10 cellular contexts compared by ENCODE assay signal in the genomic region with DNA sequence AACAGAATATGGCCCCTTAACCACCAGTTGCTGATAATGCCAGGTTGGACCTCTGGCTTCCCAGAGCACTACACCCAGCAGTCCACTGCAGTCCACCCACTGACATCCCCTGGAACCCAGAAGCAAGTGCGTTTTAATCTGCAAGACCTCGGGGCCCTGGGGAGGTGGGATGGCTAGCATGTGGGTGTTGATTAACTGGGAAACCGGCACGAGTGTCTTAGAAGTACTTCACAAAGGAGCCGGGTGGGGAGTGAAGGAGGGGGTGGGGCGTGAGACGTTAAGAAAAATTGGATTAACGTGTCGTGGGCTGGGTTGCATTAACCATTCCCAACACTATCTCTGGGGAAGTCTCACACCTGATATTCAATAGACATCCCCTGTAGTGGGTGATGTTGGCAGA. TPM values are rescaled to one million over a fixed set of nuclear protein-coding genes. Genes with fewer than 3 reads are reported as not detected.
DNase-seq lines count a peak whose midpoint lies in the region; ATAC-seq, FAIRE-seq and TF ChIP-seq lines count a peak whose summit lies in the region.
"Had no signal": no experiment of that assay in that cellular context is flagged by ENCODE, and none has a peak within 500 bp of the region (broad histone marks: within the 10 kb centered on the region; RNA-seq: fewer than 3 reads in every experiment).

No MANE protein-coding gene starts in this region.

- peak overlapping the region; percentile 27 to 78 (median 75) for H3K4me3 Mint-ChIP-seq in CD8-positive, alpha-beta memory T cell
- H3K4me3 Mint-ChIP-seq in osteocyte (ENCODE audit: unreplicated experiment), result peak overlapping the region; percentile 78

- no peak overlapping the region for H3K27ac ChIP-seq in CD8-positive, alpha-beta memory T cell (ENCODE audit: low read depth, low read length)
- H3K27ac ChIP-seq in OCI-LY1 (ENCODE audit: low read depth, low read length, poor library complexity, severe bottlenecking) (no peak overlapping the region), pancreas (no peak overlapping the region)
- no peak overlapping the region for H3K27ac ChIP-seq in effector memory CD4-positive, alpha-beta T cell (ENCODE audit: insufficient read depth, low read length, poor library complexity, severe bottlenecking)

- H3K4me1 Mint-ChIP-seq in CD8-positive, alpha-beta memory T cell, result peaks cover 19 to 29% (median 22%) of the 10 kb centered on the region in 3 donors
- peaks cover 19% of the 10 kb centered on the region for H3K4me1 Mint-ChIP-seq in osteocyte (ENCODE audit: unreplicated experiment)

- no peak for DNase-seq in CD8-positive, alpha-beta memory T cell
- no peak for DNase-seq in effector memory CD4-positive, alpha-beta T cell
- DNase-seq in osteocyte (ENCODE audit: extremely low spot score, unreplicated experiment) (no peak), Ammon's horn (ENCODE audit: low spot score) (no peak), hepatic stellate cell (ENCODE audit: low spot score) (no peak), pancreas (no peak), NCI-H1436 treated with DMSO at 0.1 percent for 48 hours (lab: John Stamatoyannopoulos, UW) (no peak)
- DNase-seq: esophagus squamous epithelium, GOT3 had no signal

- 6 to 8% methylated on average over 9 of the region's 9 CpGs for WGBS in pancreas, 2 donors

- no peaks in the 10 kb centered on the region for H3K9me3 ChIP-seq in CD8-positive, alpha-beta memory T cell (ENCODE audit: low read length)
- H3K9me3 ChIP-seq in OCI-LY1 (ENCODE audit: low read length) (no peaks in the 10 kb centered on the region), pancreas (no peaks in the 10 kb centered on the region)
- no peaks in the 10 kb centered on the region for H3K9me3 ChIP-seq in effector memory CD4-positive, alpha-beta T cell (ENCODE audit: control insufficient read depth, low read length)
- H3K9me3 ChIP-seq: esophagus squamous epithelium had no signal

- POLR2A ChIA-PET in CD8-positive, alpha-beta memory T cell (lab: Charles Lee), result no interaction called here

- peaks cover 0 to 6% (median 2%) of the 10 kb centered on the region in 3 donors for H3K36me3 Mint-ChIP-seq in CD8-positive, alpha-beta memory T cell
- peaks cover 3% of the 10 kb centered on the region for H3K36me3 Mint-ChIP-seq in osteocyte (ENCODE audit: unreplicated experiment)

- H4K20me1 ChIP-seq in OCI-LY1 (ENCODE audit: insufficient read depth, low read length), result no peaks in the 10 kb centered on the region

- H3F3A ChIP-seq in OCI-LY1 (ENCODE audit: insufficient read depth, low read length), result no peaks in the 10 kb centered on the region

- H3K36me3 ChIP-seq in CD8-positive, alpha-beta memory T cell (ENCODE audit: insufficient read depth, low read length), result no peaks in the 10 kb centered on the region
- peaks cover 11% of the 10 kb centered on the region for H3K36me3 ChIP-seq in OCI-LY1 (ENCODE audit: insufficient read depth, low read length)
- H3K36me3 ChIP-seq in effector memory CD4-positive, alpha-beta T cell (ENCODE audit: control insufficient read depth, insufficient read depth, low read length), result peaks cover 2% of the 10 kb centered on the region
- H3K36me3 ChIP-seq in pancreas, result no peaks in the 10 kb centered on the region

- H3K9ac ChIP-seq in OCI-LY1 (ENCODE audit: low read length), result no peak overlapping the region; the same call in 1 of the 2 replicates

- peaks cover 0 to 2% of the 10 kb centered on the region in 2 donors for H3K27me3 Mint-ChIP-seq in CD8-positive, alpha-beta memory T cell
- peaks cover 4% of the 10 kb centered on the region for H3K27me3 Mint-ChIP-seq in osteocyte (ENCODE audit: unreplicated experiment)

- CTCF ChIA-PET in CD8-positive, alpha-beta memory T cell (lab: Charles Lee), result no interaction called here

- no peak for ATAC-seq in pancreas

- no peak overlapping the region for H3K4me3 ChIP-seq in CD8-positive, alpha-beta memory T cell (ENCODE audit: low read length)
- H3K4me3 ChIP-seq in OCI-LY1 (ENCODE audit: low read depth, low read length, poor library complexity, severe bottlenecking) (peak overlapping the region; percentile 67), pancreas (peak overlapping the region in 2 of 4 donors; percentile 69 to 85)
- H3K4me3 ChIP-seq in effector memory CD4-positive, alpha-beta T cell (ENCODE audit: insufficient read depth, low read depth, low read length, poor library complexity, severe bottlenecking), result peak overlapping the region; percentile 76

- peak overlapping the region in 6 of 8 donors; percentile 46 to 85 (median 57) for H3K27ac Mint-ChIP-seq in CD8-positive, alpha-beta memory T cell
- H3K27ac Mint-ChIP-seq in osteocyte (ENCODE audit: unreplicated experiment), result peak overlapping the region; percentile 79

- peaks cover 18% of the 10 kb centered on the region for H3K4me1 ChIP-seq in CD8-positive, alpha-beta memory T cell (ENCODE audit: insufficient read depth, low read length)
- H3K4me1 ChIP-seq in OCI-LY1 (ENCODE audit: insufficient read depth, low read length, severe bottlenecking) (peaks cover 24% of the 10 kb centered on the region), pancreas (peaks cover 9 to 13% (median 11%) of the 10 kb centered on the region in 3 donors)
- peaks cover 37% of the 10 kb centered on the region for H3K4me1 ChIP-seq in effector memory CD4-positive, alpha-beta T cell (ENCODE audit: control insufficient read depth, insufficient read depth, low read length, poor library complexity, severe bottlenecking)

- no peaks in the 10 kb centered on the region for H3K27me3 ChIP-seq in CD8-positive, alpha-beta memory T cell (ENCODE audit: insufficient read depth, low read length, poor library complexity, severe bottlenecking)
- H3K27me3 ChIP-seq in OCI-LY1 (ENCODE audit: insufficient read depth, low read length), result no peaks in the 10 kb centered on the region
- no peaks in the 10 kb centered on the region for H3K27me3 ChIP-seq in effector memory CD4-positive, alpha-beta T cell (replicated peaks; ENCODE audit: control insufficient read depth, insufficient read depth, low read length, poor library complexity, severe bottlenecking)
- no peaks in the 10 kb centered on the region for H3K27me3 ChIP-seq in pancreas

- FAIRE-seq in pancreas (lab: Jason Lieb, UNC), result no peak

- H3K4me2 ChIP-seq in OCI-LY1 (ENCODE audit: low read length), result peak overlapping the region; percentile 82; the same call in 1 of the 2 replicates

- intact Hi-C loops in pancreas (cut with DNase I), result no loop called here

- H3K9me2 ChIP-seq in OCI-LY1 (ENCODE audit: low read depth, low read length), result no peaks in the 10 kb centered on the region

- TF ChIP-seq CTCF in OCI-LY1 (IDR thresholded peaks at IDR 0.05; ENCODE audit: low read length), result no peak
- no peak for TF ChIP-seq CTCF in osteocyte (IDR thresholded peaks at IDR 0.05)
- no peak for TF ChIP-seq CTCF in pancreas (IDR thresholded peaks at IDR 0.05)

- no peaks in the 10 kb centered on the region for H3K79me2 ChIP-seq in OCI-LY1 (ENCODE audit: insufficient read depth, low read length)

- no peak overlapping the region for H2AFZ ChIP-seq in OCI-LY1 (ENCODE audit: low read length)

- H3K9me3 Mint-ChIP-seq in CD8-positive, alpha-beta memory T cell, result no peaks in the 10 kb centered on the region
- H3K9me3 Mint-ChIP-seq in osteocyte (ENCODE audit: unreplicated experiment), result no peaks in the 10 kb centered on the region

RNA-seq across cellular contexts. Expression of gene HIC1, which starts 6.1 kb away (rescaled TPM):
- total RNA-seq in CD8-positive, alpha-beta memory T cell, result 10 to 100 TPM; 39.5 to 42.7 TPM
- 1.3 TPM for polyA plus RNA-seq in CD8-positive, alpha-beta memory T cell
- 3.3 and 3.7 TPM in 2 replicates for total RNA-seq in osteocyte
- total RNA-seq in pancreas, result 10 to 100 TPM in 2 of 6 donors, 1 to 10 TPM in 4; 1.0 to 15.8 (median 3.8) TPM
- polyA plus RNA-seq in pancreas, result 1 to 10 TPM; 1.8 to 3.7 TPM

RNA-seq across cellular contexts. Expression of gene OVCA2, which starts 7.0 kb away (rescaled TPM):
- total RNA-seq in CD8-positive, alpha-beta memory T cell, result 10 to 100 TPM; 54.2 to 56.2 TPM
- 60.0 TPM for polyA plus RNA-seq in CD8-positive, alpha-beta memory T cell
- total RNA-seq in osteocyte (33.2 and 35.9 TPM in 2 replicates), pancreas (10 to 100 TPM; 10.4 to 20.5 (median 17.9) TPM)
- 10 to 100 TPM; 46.3 to 79.3 TPM for polyA plus RNA-seq in pancreas

RNA-seq across cellular contexts. Expression of gene DPH1, which starts 18.9 kb away (rescaled TPM):
- total RNA-seq in CD8-positive, alpha-beta memory T cell, result 10 to 100 TPM; 38.5 to 43.8 TPM
- 33.2 TPM for polyA plus RNA-seq in CD8-positive, alpha-beta memory T cell
- total RNA-seq in osteocyte (57.3 and 59.0 TPM in 2 replicates), pancreas (10 to 100 TPM; 21.8 to 37.7 (median 27.6) TPM)
- polyA plus RNA-seq in pancreas, result 10 to 100 TPM; 53.3 to 74.4 TPM

RNA-seq across cellular contexts. Expression of gene RTN4RL1, which starts 23.7 kb away (rescaled TPM):
- 1 to 10 TPM; 1.0 to 1.2 TPM for total RNA-seq in CD8-positive, alpha-beta memory T cell
- 0.32 TPM for polyA plus RNA-seq in CD8-positive, alpha-beta memory T cell
- total RNA-seq in osteocyte (3.7 and 3.8 TPM in 2 replicates), pancreas (1 to 10 TPM in 4 of 6 donors, under 1 TPM in 2; 0.93 to 3.6 (median 1.7) TPM)
- 1 to 10 TPM; 3.0 to 3.1 TPM for polyA plus RNA-seq in pancreas
